In genomic region chr11:65505434-65506315, GRCh38 we compare ENCODE assay signal across 8 cellular contexts. TPM values are rescaled to one million over a fixed set of nuclear protein-coding genes. Genes with fewer than 3 reads are reported as not detected.
DNase-seq lines count a peak whose midpoint lies in the region; ATAC-seq and TF ChIP-seq lines count a peak whose summit lies in the region.

No MANE protein-coding gene starts in this region.

- H3K27me3 ChIP-seq in ovary: no peaks in the 10 kb centered on the region

- ATAC-seq in GM18498 (IDR thresholded peaks at IDR 0.05; ENCODE audit: unreplicated experiment): no peak

- intact Hi-C loops in OCI-LY7 (cut with micrococcal nuclease; ENCODE audit: unreplicated experiment) (no loop called here), ovary (cut with DNase I) (loop anchor here in 3 of 4 donors (5.0 kb wide), 2 partner anchors 33 to 123 kb away; partner anchors contain the start of gene SLC25A45 (in 1 of the 3))

- CTCF ChIA-PET in OCI-LY7 (lab: Charles Lee; ENCODE audit: unreplicated experiment): no interaction called here

- H2AFZ ChIP-seq in OCI-LY7 (ENCODE audit: low read length): no peak overlapping the region

- POLR2A ChIA-PET in OCI-LY7 (lab: Charles Lee): interaction anchor here (0.6 to 6.7 kb wide), 16 partner anchors 7 to 128 kb away, joined by 3 to 90 read pairs (median 6); partner anchors contain the start of genes MALAT1 and SCYL1

- peaks cover 55% of the 10 kb centered on the region for H4K20me1 ChIP-seq in OCI-LY7 (ENCODE audit: insufficient read depth, low read length)

- H3K4me3 ChIP-seq in OCI-LY7 (ENCODE audit: low read depth, low read length, poor library complexity, severe bottlenecking) (peak overlapping the region; percentile 79), epithelial cell of esophagus (ENCODE audit: low read length) (peak overlapping the region; percentile 98), ovary (peak overlapping the region; percentile 82)

- TF ChIP-seq CTCF in OCI-LY7 (conservative IDR thresholded peaks at IDR 0.05; ENCODE audit: low read length) (no peak), epithelial cell of esophagus (IDR thresholded peaks at IDR 0.05; ENCODE audit: insufficient read depth, low read depth, low read length, missing control alignments) (no peak), ovary (IDR thresholded peaks at IDR 0.05) (peak in 1 of 3 donors; percentile 10)

- TF ChIP-seq POLR2A in ovary (IDR thresholded peaks at IDR 0.05): no peak

- DNase-seq in ELF-1 (ENCODE audit: low read depth, low spot score) (peak; percentile 62), OCI-LY7 (ENCODE audit: low spot score) (peak; percentile 45), epithelial cell of esophagus (ENCODE audit: low read depth) (peak; percentile 48), ovary (peak; percentile 42 to 69 (median 48)), NCI-H2107 (lab: John Stamatoyannopoulos, UW) (no peak), AG08396 (ENCODE audit: low spot score) (no peak), NCI-H2029 (lab: John Stamatoyannopoulos, UW) (no peak)

- WGBS in ovary, 3 donors: 1 to 6% (median 4%) methylated on average over 13 of the region's 13 CpGs

- no TSS peak for BruUV-seq in OCI-LY7 (replicated peaks; lab: Mats Ljungman, UMichigan)

- peaks cover 60% of the 10 kb centered on the region for H3K36me3 ChIP-seq in OCI-LY7 (ENCODE audit: insufficient read depth, low read length)
- H3K36me3 ChIP-seq in ovary: peaks cover 3% of the 10 kb centered on the region

- H3K79me2 ChIP-seq in OCI-LY7 (ENCODE audit: insufficient read depth, low read depth, low read length): peaks cover 59% of the 10 kb centered on the region

- no peaks in the 10 kb centered on the region for H3K9me2 ChIP-seq in OCI-LY7 (ENCODE audit: insufficient read depth, low read length)

- no peak for TF ChIP-seq EP300 in ovary (IDR thresholded peaks at IDR 0.05)

- peak overlapping the region; percentile 98 for H3K27ac ChIP-seq in OCI-LY7 (ENCODE audit: low read depth, low read length, poor library complexity, severe bottlenecking)
- H3K27ac ChIP-seq in ovary: peak overlapping the region; percentile 82 to 91

- peaks cover 65% of the 10 kb centered on the region for H3K4me1 ChIP-seq in OCI-LY7 (ENCODE audit: insufficient read depth, low read length, poor library complexity, severe bottlenecking)
- peaks cover 2% of the 10 kb centered on the region for H3K4me1 ChIP-seq in ovary (ENCODE audit: insufficient read depth)

- H3K9me3 ChIP-seq in OCI-LY7 (ENCODE audit: low read length): no peaks in the 10 kb centered on the region
- no peaks in the 10 kb centered on the region for H3K9me3 ChIP-seq in ovary

- peak overlapping the region; percentile 98 for H3K4me2 ChIP-seq in OCI-LY7 (ENCODE audit: low read length)

RNA-seq across cellular contexts. Expression of gene MALAT1, which starts 6.8 kb away (rescaled TPM):
- 3,446 and 3,598 TPM in 2 replicates for total RNA-seq in OCI-LY7 (2014; rRNA removed; shearing (Covaris generic))
- 5,974 and 7,097 TPM in 2 replicates for total RNA-seq in OCI-LY7 (2022)
- total RNA-seq in ovary: over 10,000 TPM in 4 of 7 donors, 1,000 to 10,000 TPM in 3; 4,813 to 13,132 (median 10,519) TPM
- polyA plus RNA-seq in ovary: 100 to 1,000 TPM; 396 to 616 TPM

RNA-seq across cellular contexts. Expression of gene SCYL1, which starts 19.2 kb away (rescaled TPM):
- 43.2 and 56.8 TPM in 2 replicates for total RNA-seq in OCI-LY7 (2014; rRNA removed; shearing (Covaris generic))
- total RNA-seq in OCI-LY7 (2022) (62.9 and 70.0 TPM in 2 replicates), ovary (100 to 1,000 TPM in 1 of 7 donors, 10 to 100 TPM in 6; 59.0 to 118 (median 96.2) TPM)
- polyA plus RNA-seq in ovary: 10 to 100 TPM; 11.7 to 71.6 TPM

RNA-seq across cellular contexts. Expression of gene LTBP3, which starts 52.5 kb away (rescaled TPM):
- 11.2 and 17.4 TPM in 2 replicates for total RNA-seq in OCI-LY7 (2014; rRNA removed; shearing (Covaris generic))
- total RNA-seq in OCI-LY7 (2022) (10.0 and 13.8 TPM in 2 replicates), ovary (100 to 1,000 TPM; 143 to 292 (median 198) TPM)
- 100 to 1,000 TPM in 1 of 2 donors, 10 to 100 TPM in 1; 35.9 to 130 TPM for polyA plus RNA-seq in ovary

Comparison
In these comparisons a context has a peak if more than half of its experiments do, and no peak if none do; other contexts are left out.
1. DNase-seq: peak in ELF-1 (single experiment), OCI-LY7 (single experiment), epithelial cell of esophagus (single experiment) and ovary (5 of 5); none in NCI-H2107 (single experiment), AG08396 (single experiment) and NCI-H2029 (single experiment).
2. RNA of gene LTBP3, which starts 52.5 kb away (total RNA-seq): 143 to 292 TPM in ovary; 10.0 to 17.4 TPM in OCI-LY7; every median in the first group is over 4 times any median in the second.
3. Peak in every context shown above with its lines, with median percentiles within 50 percentile points of each other: H3K4me3 ChIP-seq.